In the genomic region with DNA sequence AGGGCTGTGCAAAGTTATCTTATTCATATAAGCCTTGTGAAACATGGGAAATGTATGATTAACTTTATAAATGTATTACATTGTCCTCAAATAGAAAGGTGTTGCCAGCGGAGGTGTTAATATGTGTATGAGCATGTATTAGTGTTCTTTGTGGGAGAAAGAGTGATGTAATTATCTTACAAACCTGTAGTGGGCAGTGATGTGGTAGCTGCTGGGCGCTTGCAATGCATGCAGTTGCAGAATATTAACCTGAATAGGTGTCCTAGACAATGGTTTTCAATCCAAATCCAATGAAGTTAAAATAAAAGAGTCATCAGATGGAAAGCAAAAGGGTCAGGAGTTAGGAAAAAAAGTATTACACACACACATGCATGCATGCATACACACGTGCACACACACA, we compare ENCODE assay signal across 16 cellular contexts.
DNase-seq lines count a peak whose midpoint lies in the region; ATAC-seq, FAIRE-seq and TF ChIP-seq lines count a peak whose summit lies in the region.
"Had no signal": no experiment of that assay in that cellular context is flagged by ENCODE, and none has a peak within 500 bp of the region (broad histone marks: within the 10 kb centered on the region; RNA-seq: fewer than 3 reads in every experiment).

No MANE protein-coding gene starts in this region.

- H3K27me3 Mint-ChIP-seq in activated CD4-positive, alpha-beta memory T cell treated with anti-CD3 and anti-CD28 coated beads for 36 hours, result no peaks in the 10 kb centered on the region
- H3K27me3 Mint-ChIP-seq: activated naive CD8-positive, alpha-beta T cell treated with anti-CD3 and anti-CD28 coated beads for 36 hours; CD4-positive, alpha-beta memory T cell had no signal

- H4K20me1 ChIP-seq in PC-9 (ENCODE audit: insufficient read depth), result no peaks in the 10 kb centered on the region

- no peaks in the 10 kb centered on the region for H3F3A ChIP-seq in PC-9 (ENCODE audit: insufficient read depth, low read depth)

- CTCF ChIA-PET in PC-9 (lab: Charles Lee), result no interaction called here
- CTCF ChIA-PET in activated CD4-positive, alpha-beta memory T cell treated with anti-CD3 and anti-CD28 coated beads for 36 hours (lab: Charles Lee), result no interaction called here

- DNase-seq in ACHN, result peak; percentile 1
- DNase-seq in H54 (ENCODE audit: insufficient read length, low spot score), result no peak
- DNase-seq in PC-9, result no peak
- no peak for DNase-seq in fibroblast of pulmonary artery (ENCODE audit: low read depth)
- no peak for DNase-seq in NCI-H226
- DNase-seq in activated CD4-positive, alpha-beta memory T cell treated with anti-CD3 and anti-CD28 coated beads for 36 hours, result no peak
- DNase-seq: activated naive CD8-positive, alpha-beta T cell treated with anti-CD3 and anti-CD28 coated beads for 36 hours; CD4-positive, alpha-beta memory T cell; dermis blood vessel endothelial cell; foreskin fibroblast; NCI-H1048; T-helper 9 cell had no signal

- no peaks in the 10 kb centered on the region for H3K36me3 ChIP-seq in PC-9 (ENCODE audit: low read depth)
- H3K36me3 ChIP-seq: vagina had no signal

- no peaks in the 10 kb centered on the region for H3K36me3 Mint-ChIP-seq in activated CD4-positive, alpha-beta memory T cell treated with anti-CD3 and anti-CD28 coated beads for 36 hours
- H3K36me3 Mint-ChIP-seq: activated naive CD8-positive, alpha-beta T cell treated with anti-CD3 and anti-CD28 coated beads for 36 hours; CD4-positive, alpha-beta memory T cell had no signal

- ATAC-seq in GM19467 (IDR thresholded peaks at IDR 0.05; ENCODE audit: unreplicated experiment) (no peak), HG02852 (IDR thresholded peaks at IDR 0.05; ENCODE audit: unreplicated experiment) (no peak)

- H3K27me3 ChIP-seq in PC-9 (ENCODE audit: insufficient read depth, low read depth), result no peaks in the 10 kb centered on the region
- H3K27me3 ChIP-seq: vagina had no signal

- FAIRE-seq in H54 (lab: Jason Lieb, UNC), result peak; percentile 64
- FAIRE-seq: GM12891 had no signal

- TF ChIP-seq POLR2A in H54 (IDR thresholded peaks at IDR 0.05; ENCODE audit: low read depth, low read length), result no peak

- H3K27ac Mint-ChIP-seq in activated CD4-positive, alpha-beta memory T cell treated with anti-CD3 and anti-CD28 coated beads for 36 hours, result no peak overlapping the region
- H3K27ac Mint-ChIP-seq: activated naive CD8-positive, alpha-beta T cell treated with anti-CD3 and anti-CD28 coated beads for 36 hours; CD4-positive, alpha-beta memory T cell had no signal

- H3K9me2 ChIP-seq in PC-9 (ENCODE audit: insufficient read depth), result no peaks in the 10 kb centered on the region

- POLR2A ChIA-PET in PC-9 (lab: Charles Lee; ENCODE audit: unreplicated experiment), result no interaction called here
- POLR2A ChIA-PET in activated CD4-positive, alpha-beta memory T cell treated with anti-CD3 and anti-CD28 coated beads for 36 hours (lab: Charles Lee), result no interaction called here

- H3K4me2 ChIP-seq in PC-9, result no peak overlapping the region

- peaks cover 7% of the 10 kb centered on the region for H3K9me3 Mint-ChIP-seq in activated CD4-positive, alpha-beta memory T cell treated with anti-CD3 and anti-CD28 coated beads for 36 hours

- no peak overlapping the region for H2AFZ ChIP-seq in PC-9

- BruUV-seq in PC-9 (replicated peaks; lab: Mats Ljungman, UMichigan), result no TSS peak

- no peak overlapping the region for H3K4me3 Mint-ChIP-seq in activated CD4-positive, alpha-beta memory T cell treated with anti-CD3 and anti-CD28 coated beads for 36 hours
- H3K4me3 Mint-ChIP-seq: activated naive CD8-positive, alpha-beta T cell treated with anti-CD3 and anti-CD28 coated beads for 36 hours; CD4-positive, alpha-beta memory T cell had no signal

- H3K27ac ChIP-seq in PC-9, result no peak overlapping the region
- H3K27ac ChIP-seq: vagina had no signal

- H3K79me2 ChIP-seq in PC-9 (ENCODE audit: low read depth), result no peaks in the 10 kb centered on the region

- H3K9me3 ChIP-seq in PC-9 (ENCODE audit: insufficient read depth, low read depth), result no peaks in the 10 kb centered on the region
- H3K9me3 ChIP-seq: vagina had no signal

- H3K4me1 ChIP-seq in PC-9 (replicated peaks; ENCODE audit: insufficient read depth), result no peaks in the 10 kb centered on the region
- H3K4me1 ChIP-seq: vagina had no signal

- H3K4me3 ChIP-seq in PC-9, result no peak overlapping the region
- H3K4me3 ChIP-seq in fibroblast of pulmonary artery (replicated peaks; ENCODE audit: low read depth, low read length), result no peak overlapping the region
- H3K4me3 ChIP-seq: vagina had no signal

- in situ Hi-C loops in ACHN (cut with HindIII; ENCODE audit: low pct_ligation_motif_present, low pct_unique_long_range_greater_than_20kb, low sequenced_read_pairs), result no loop called here

- H3K4me1 Mint-ChIP-seq in activated CD4-positive, alpha-beta memory T cell treated with anti-CD3 and anti-CD28 coated beads for 36 hours (ENCODE audit: low read depth), result no peaks in the 10 kb centered on the region
- H3K4me1 Mint-ChIP-seq: activated naive CD8-positive, alpha-beta T cell treated with anti-CD3 and anti-CD28 coated beads for 36 hours; CD4-positive, alpha-beta memory T cell had no signal

- TF ChIP-seq CTCF in PC-9 (conservative IDR thresholded peaks at IDR 0.05) (peak; percentile 60), fibroblast of pulmonary artery (IDR thresholded peaks at IDR 0.05; ENCODE audit: low read length, missing control alignments) (peak; percentile 4)

- intact Hi-C loops in PC-9 (cut with micrococcal nuclease; ENCODE audit: unreplicated experiment), result no loop called here
- intact Hi-C loops in activated CD4-positive, alpha-beta memory T cell treated with anti-CD3 and anti-CD28 coated beads for 36 hours (cut with micrococcal nuclease), result no loop called here
